In genomic region chr12:30301291-30301690, GRCh38 we compare ENCODE assay signal across 8 cellular contexts.
"Had no signal": no experiment of that assay in that cellular context is flagged by ENCODE, and none has a peak within 500 bp of the region (broad histone marks: within the 10 kb centered on the region; RNA-seq: fewer than 3 reads in every experiment).

No MANE protein-coding gene starts in this region.

- H3K4me2 ChIP-seq: KMS-11 had no signal

- H3K27ac ChIP-seq: HL-60, KMS-11 had no signal

- ATAC-seq: HepG2, K562 had no signal

- H3K9ac ChIP-seq: KMS-11 had no signal

- H3K4me3 ChIP-seq: K562 had no signal

- H3K27me3 Mint-ChIP-seq: IgD-negative memory B cell had no signal

- DNase-seq: IMR-90, KBM-7, KG1 had no signal
